ENCODE assay signal across 10 cellular contexts in the genomic region with DNA sequence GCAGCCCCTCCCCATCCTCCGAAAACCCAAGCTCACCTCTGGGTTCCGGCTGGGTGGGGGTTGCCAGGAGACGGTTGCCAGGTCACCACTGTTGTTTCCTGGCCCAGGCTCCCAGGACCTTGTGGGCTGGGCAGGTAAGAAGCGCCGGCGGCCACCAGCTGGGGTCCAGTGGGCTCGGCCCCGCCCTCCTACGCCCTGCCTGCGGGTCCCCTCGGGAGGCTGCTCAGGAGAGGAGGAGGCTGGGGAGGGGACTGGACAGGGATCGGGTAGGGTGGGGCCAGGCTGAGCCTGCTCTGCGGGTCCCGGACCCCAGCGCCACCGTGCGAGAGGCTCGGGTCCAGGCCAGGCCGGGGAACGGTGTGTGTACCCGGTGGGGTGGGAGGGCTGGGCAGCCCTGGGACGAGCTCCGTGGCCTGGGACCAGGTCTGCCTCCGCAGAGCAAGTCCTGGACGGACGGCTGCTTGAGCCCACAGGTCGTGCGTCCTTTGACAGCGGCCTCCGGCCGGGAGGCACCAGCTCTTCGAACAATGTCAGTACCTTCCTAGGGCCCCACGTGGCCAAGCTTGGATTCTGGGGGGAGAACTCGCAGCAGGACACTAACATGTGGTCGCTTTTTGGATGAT. TPM values are rescaled to one million over a fixed set of nuclear protein-coding genes. Genes with fewer than 3 reads are reported as not detected.
A peak's percentile ranks its signal among the peaks of the same experiment; 100 is the strongest.
DNase-seq lines count a peak whose midpoint lies in the region; ATAC-seq and TF ChIP-seq lines count a peak whose summit lies in the region.
"Had no signal": no experiment of that assay in that cellular context is flagged by ENCODE, and none has a peak within 500 bp of the region (broad histone marks: within the 10 kb centered on the region; RNA-seq: fewer than 3 reads in every experiment).

TSS of gene TTLL10 (plus strand) at position 88 of the 623 bp plus-strand sequence. CDS start 5,336 bp downstream, outside the sequence.

- H3K4me1 Mint-ChIP-seq in activated CD4-positive, alpha-beta T cell treated with anti-CD3 and anti-CD28 coated beads, Interleukin-2, amount 10 ng/mL, durations not matched to agents 7 days and 5 days = peaks cover 35% of the 10 kb centered on the region
- peaks cover 6% of the 10 kb centered on the region for H3K4me1 Mint-ChIP-seq in osteocyte (ENCODE audit: unreplicated experiment)

- POLR2A ChIA-PET in activated CD4-positive, alpha-beta T cell treated with anti-CD3 and anti-CD28 coated beads, Interleukin-2, amount 10 ng/mL, durations not matched to agents 7 days and 5 days (lab: Charles Lee) = no interaction called here
- POLR2A ChIA-PET in GM10248 (lab: Yijun Ruan, JAX) = no interaction called here

- H3K27ac Mint-ChIP-seq in activated CD4-positive, alpha-beta T cell treated with anti-CD3 and anti-CD28 coated beads, Interleukin-2, amount 10 ng/mL, durations not matched to agents 7 days and 5 days = no peak within 1 kb of the TSS
- no peak within 1 kb of the TSS for H3K27ac Mint-ChIP-seq in osteocyte (ENCODE audit: unreplicated experiment)
- H3K27ac Mint-ChIP-seq: stimulated activated naive CD8-positive, alpha-beta T cell treated with anti-CD3 and anti-CD28 coated beads, Interleukin-15, Interleukin-2, amounts not matched to agents 100 ng/mL and 50 ng/mL, for 24 hours had no signal

- peaks cover 0 to 8% (median 0%) of the 10 kb centered on the region in 3 donors for H3K4me1 ChIP-seq in gastroesophageal sphincter
- peaks cover 0 to 56% (median 38%) of the 10 kb centered on the region in 6 donors for H3K4me1 ChIP-seq in spleen
- H3K4me1 ChIP-seq: prostate gland had no signal

- peaks cover 100% of the 10 kb centered on the region for H3K27me3 ChIP-seq in gastroesophageal sphincter
- peaks cover 0 to 100% (median 65%) of the 10 kb centered on the region in 7 donors for H3K27me3 ChIP-seq in spleen (replicated peaks in 1 of 7)

- WGBS in gastroesophageal sphincter (ENCODE audit: low coverage in 1 of 2), 2 donors = 14% methylated on average over 5 of the region's 35 CpGs; no CpG with 5 or more reads in 1 of the 2 donors
- 9 to 39% (median 29%) methylated on average over 17 to 35 of the region's 35 CpGs for WGBS in spleen, 5 donors

- intact Hi-C loops in spleen (cut with DNase I; ENCODE audit: low total_unique reads) = no loop called here

- H3K9me3 Mint-ChIP-seq in activated CD4-positive, alpha-beta T cell treated with anti-CD3 and anti-CD28 coated beads, Interleukin-2, amount 10 ng/mL, durations not matched to agents 7 days and 5 days = no peaks in the 10 kb centered on the region
- no peaks in the 10 kb centered on the region for H3K9me3 Mint-ChIP-seq in osteocyte (ENCODE audit: unreplicated experiment)
- H3K9me3 Mint-ChIP-seq: stimulated activated naive CD8-positive, alpha-beta T cell treated with anti-CD3 and anti-CD28 coated beads, Interleukin-15, Interleukin-2, amounts not matched to agents 100 ng/mL and 50 ng/mL, for 24 hours had no signal

- TF ChIP-seq EP300 in gastroesophageal sphincter (IDR thresholded peaks at IDR 0.05) = no peak

- peaks cover 10% of the 10 kb centered on the region for H3K27me3 Mint-ChIP-seq in activated CD4-positive, alpha-beta T cell treated with anti-CD3 and anti-CD28 coated beads, Interleukin-2, amount 10 ng/mL, durations not matched to agents 7 days and 5 days
- peaks cover 15% of the 10 kb centered on the region for H3K27me3 Mint-ChIP-seq in osteocyte (ENCODE audit: unreplicated experiment)

- H3K27ac ChIP-seq in gastroesophageal sphincter = no peak within 1 kb of the TSS
- H3K27ac ChIP-seq in spleen = no peak within 1 kb of the TSS
- H3K27ac ChIP-seq: prostate gland had no signal

- TF ChIP-seq POLR2A in gastroesophageal sphincter (IDR thresholded peaks at IDR 0.05) (no peak), spleen (IDR thresholded peaks at IDR 0.05) (no peak)

- H3K9me3 ChIP-seq in gastroesophageal sphincter (no peaks in the 10 kb centered on the region), spleen (peaks cover 0 to 5% (median 0%) of the 10 kb centered on the region in 8 donors)
- H3K9me3 ChIP-seq: prostate gland had no signal

- DNase-seq in HT-29 (ENCODE audit: low spot score) = peak; percentile 54
- DNase-seq in activated CD4-positive, alpha-beta T cell treated with anti-CD3 and anti-CD28 coated beads, Interleukin-2, amount 10 ng/mL, durations not matched to agents 7 days and 5 days = peak; percentile 79
- DNase-seq in spleen = peak; percentile 82
- DNase-seq in osteocyte (ENCODE audit: extremely low spot score, unreplicated experiment) = no peak
- no peak for DNase-seq in GM10248 (ENCODE audit: extremely low spot score)
- DNase-seq: GF-D8 had no signal

- peak; percentile 18 for ATAC-seq in gastroesophageal sphincter
- ATAC-seq in HG03280 (IDR thresholded peaks at IDR 0.05; ENCODE audit: unreplicated experiment) = no peak

- no peak within 1 kb of the TSS for H3K4me3 Mint-ChIP-seq in activated CD4-positive, alpha-beta T cell treated with anti-CD3 and anti-CD28 coated beads, Interleukin-2, amount 10 ng/mL, durations not matched to agents 7 days and 5 days
- H3K4me3 Mint-ChIP-seq in osteocyte (ENCODE audit: unreplicated experiment) = no peak within 1 kb of the TSS

- H3K36me3 ChIP-seq in gastroesophageal sphincter = no peaks in the 10 kb centered on the region
- H3K36me3 ChIP-seq in spleen = no peaks in the 10 kb centered on the region
- H3K36me3 ChIP-seq: prostate gland had no signal

- no peaks in the 10 kb centered on the region for H3K36me3 Mint-ChIP-seq in activated CD4-positive, alpha-beta T cell treated with anti-CD3 and anti-CD28 coated beads, Interleukin-2, amount 10 ng/mL, durations not matched to agents 7 days and 5 days (ENCODE audit: low read depth)
- H3K36me3 Mint-ChIP-seq in osteocyte (ENCODE audit: unreplicated experiment) = no peaks in the 10 kb centered on the region

- H3K4me3 ChIP-seq in gastroesophageal sphincter = no peak within 1 kb of the TSS
- peak within 1 kb of the TSS in 1 of 8 donors; percentile 19 for H3K4me3 ChIP-seq in spleen
- H3K4me3 ChIP-seq: prostate gland had no signal

- TF ChIP-seq CTCF in gastroesophageal sphincter (IDR thresholded peaks at IDR 0.05) (no peak), spleen (IDR thresholded peaks at IDR 0.05 in 8 of 11, conservative IDR thresholded peaks at IDR 0.05 in 3 of 11) (no peak), osteocyte (IDR thresholded peaks at IDR 0.05) (no peak), GM10248 (IDR thresholded peaks at IDR 0.05; ENCODE audit: control extremely low read depth, extremely low read depth, low read depth, missing control alignments) (no peak)

- CTCF ChIA-PET in activated CD4-positive, alpha-beta T cell treated with anti-CD3 and anti-CD28 coated beads, Interleukin-2, amount 10 ng/mL, durations not matched to agents 7 days and 5 days (lab: Charles Lee) = interaction anchor here (1.0 kb wide), 1 partner anchor 19 kb away, joined by 3 read pairs; no protein-coding TSS in a partner anchor
- CTCF ChIA-PET in GM10248 (lab: Yijun Ruan, JAX) = interaction anchor here (1.0 to 1.6 kb wide), 2 partner anchors 52 to 189 kb away, joined by 3 to 7 read pairs; no protein-coding TSS in a partner anchor

RNA-seq across cellular contexts. Expression of gene TTLL10, which starts in this region (rescaled TPM):
- total RNA-seq in HT-29 (2014; rRNA removed; shearing (Covaris generic)) = 5.8 and 6.6 TPM in 2 replicates
- under 1 TPM; 0.15 to 0.27 TPM for total RNA-seq in activated CD4-positive, alpha-beta T cell treated with anti-CD3 and anti-CD28 coated beads, Interleukin-2, amount 10 ng/mL, durations not matched to agents 7 days and 5 days
- total RNA-seq in gastroesophageal sphincter = under 1 TPM in 1 of 4 donors, not detected in 3; 0.23 TPM
- total RNA-seq in spleen = under 1 TPM in 2 of 7 donors, not detected in 5; 0.17 to 0.34 TPM
- polyA plus RNA-seq in spleen = under 1 TPM in 2 of 3 donors, not detected in 1; 0.02 to 0.03 TPM
- not detected in 2 replicates for total RNA-seq in osteocyte

Comparison
In these comparisons a context has a peak if more than half of its experiments do, and no peak if none do; other contexts are left out.
1. Peak in DNase-seq in activated CD4-positive, alpha-beta T cell treated with anti-CD3 and anti-CD28 coated beads, Interleukin-2, amount 10 ng/mL, durations not matched to agents 7 days and 5 days; RNA of the gene not detected or under 1 TPM.
2. Peak in ATAC-seq in gastroesophageal sphincter; RNA of the gene not detected or under 1 TPM.
3. Peak in DNase-seq in spleen; RNA of the gene not detected or under 1 TPM.